ENCODE assay signal across 29 cellular contexts in genomic region chr3:62093025-62093424, GRCh38.
"Had no signal": no experiment of that assay in that cellular context is flagged by ENCODE, and none has a peak within 500 bp of the region (broad histone marks: within the 10 kb centered on the region; RNA-seq: fewer than 3 reads in every experiment).

No MANE protein-coding gene starts in this region.

- H3K36me3 Mint-ChIP-seq: natural killer cell treated with Interleukin-12 subunit alpha and Interleukin-12 subunit beta and Interleukin-15 and Interleukin-18, amount 100 ng/mL, for 72 hours; neural progenitor cell; stimulated activated effector memory CD8-positive, alpha-beta T cell treated with anti-CD3 and anti-CD28 coated beads, Interleukin-12 subunit alpha, Interleukin-12 subunit beta, amount 100 ng/mL, for 72 hours; stimulated activated naive B cell treated with anti-CD40 and anti-IgM and Interleukin-4, amounts not matched to agents 10 μg/mL and 1 μg/mL and 100 μg/mL, for 72 hours had no signal

- H3K4me1 Mint-ChIP-seq: neural progenitor cell; stimulated activated effector memory CD8-positive, alpha-beta T cell treated with anti-CD3 and anti-CD28 coated beads, Interleukin-12 subunit alpha, Interleukin-12 subunit beta, amount 100 ng/mL, for 72 hours; stimulated activated naive B cell treated with anti-CD40 and anti-IgM and Interleukin-4, amounts not matched to agents 10 μg/mL and 1 μg/mL and 100 μg/mL, for 72 hours had no signal

- H3K27ac ChIP-seq: neural progenitor cell, ovary, parathyroid adenoma, psoas muscle, right lobe of liver, sigmoid colon, stomach, thoracic aorta, thyroid gland, tibial nerve, upper lobe of left lung, vagina had no signal

- H3K27me3 ChIP-seq: neural progenitor cell, ovary, right lobe of liver, sigmoid colon, stomach, thyroid gland, tibial nerve, upper lobe of left lung, vagina had no signal

- H3K4me1 ChIP-seq: neural progenitor cell, upper lobe of left lung had no signal

- H3K4me3 ChIP-seq: neural progenitor cell, ovary, psoas muscle, right lobe of liver, sigmoid colon, stomach, thoracic aorta, thyroid gland, tibial nerve, upper lobe of left lung, vagina had no signal

- H2AFZ ChIP-seq: neural progenitor cell, parathyroid adenoma had no signal

- H3K27ac Mint-ChIP-seq: natural killer cell treated with Interleukin-12 subunit alpha and Interleukin-12 subunit beta and Interleukin-15 and Interleukin-18, amount 100 ng/mL, for 72 hours; nephron progenitor cell; neural progenitor cell; stimulated activated effector memory CD8-positive, alpha-beta T cell treated with anti-CD3 and anti-CD28 coated beads, Interleukin-12 subunit alpha, Interleukin-12 subunit beta, amount 100 ng/mL, for 72 hours; stimulated activated naive B cell treated with anti-CD40 and anti-IgM and Interleukin-4, amounts not matched to agents 10 μg/mL and 1 μg/mL and 100 μg/mL, for 72 hours; stimulated activated naive CD8-positive, alpha-beta T cell treated with anti-CD3 and anti-CD28 coated beads, Interleukin-15, Interleukin-2, amounts not matched to agents 100 ng/mL and 50 ng/mL, for 24 hours had no signal

- H3K27me3 Mint-ChIP-seq: natural killer cell treated with Interleukin-12 subunit alpha and Interleukin-12 subunit beta and Interleukin-15 and Interleukin-18, amount 100 ng/mL, for 72 hours; progenitor cell of endocrine pancreas; stimulated activated naive B cell treated with anti-CD40 and anti-IgM and Interleukin-4, amounts not matched to agents 10 μg/mL and 1 μg/mL and 100 μg/mL, for 72 hours; stimulated activated naive CD8-positive, alpha-beta T cell treated with anti-CD3 and anti-CD28 coated beads, Interleukin-15, Interleukin-2, amounts not matched to agents 100 ng/mL and 50 ng/mL, for 24 hours had no signal

- H3K9me3 Mint-ChIP-seq: nephron progenitor cell; neural progenitor cell; stimulated activated effector memory CD8-positive, alpha-beta T cell treated with anti-CD3 and anti-CD28 coated beads, Interleukin-12 subunit alpha, Interleukin-12 subunit beta, amount 100 ng/mL, for 72 hours; stimulated activated naive CD8-positive, alpha-beta T cell treated with anti-CD3 and anti-CD28 coated beads, Interleukin-15, Interleukin-2, amounts not matched to agents 100 ng/mL and 50 ng/mL, for 24 hours had no signal

- DNase-seq: nephron progenitor cell; occipital lobe; ovary; posterior cingulate gyrus; psoas muscle; right cardiac atrium; right lobe of liver; sigmoid colon; stimulated activated CD4-positive, alpha-beta T cell treated with anti-CD3 and anti-CD28 coated beads, Interleukin-15, amount 100 ng/mL, for 24 hours; stimulated activated CD4-positive, alpha-beta T cell treated with anti-CD3 and anti-CD28 coated beads, Interleukin-2, amount 100 ng/mL, for 24 hours; stimulated activated CD4-positive, alpha-beta T cell treated with anti-CD3 and anti-CD28 coated beads, Interleukin-2, amount 100 ng/mL, for 48 hours; stimulated activated CD4-positive, alpha-beta T cell treated with anti-CD3 and anti-CD28 coated beads, Interleukin-4, amount 100 ng/mL, for 24 hours; stimulated activated naive B cell treated with anti-CD40 and anti-IgM and Interleukin-4, amounts not matched to agents 10 μg/mL and 1 μg/mL and 100 μg/mL, for 72 hours; stimulated activated naive CD4-positive, alpha-beta T cell treated with Interleukin-2 at 50 U/mL for 16 hours; stomach; thyroid gland; trophoblast cell; upper lobe of left lung had no signal

- H3K4me2 ChIP-seq: neural progenitor cell had no signal

- H3K36me3 ChIP-seq: neural progenitor cell, ovary, right lobe of liver, sigmoid colon, stomach, thoracic aorta, thyroid gland, tibial nerve, upper lobe of left lung, vagina had no signal

- ATAC-seq: natural killer cell treated with Interleukin-12 subunit alpha and Interleukin-12 subunit beta and Interleukin-15 and Interleukin-18, amount 100 ng/mL, for 72 hours; psoas muscle; right cardiac atrium; right lobe of liver; stimulated activated effector memory CD8-positive, alpha-beta T cell treated with anti-CD3 and anti-CD28 coated beads, Interleukin-12 subunit alpha, Interleukin-12 subunit beta, amount 100 ng/mL, for 72 hours; stimulated activated naive B cell treated with anti-CD40 and anti-IgM and Interleukin-4, amounts not matched to agents 10 μg/mL and 1 μg/mL and 100 μg/mL, for 72 hours had no signal

- FAIRE-seq: small intestine, urothelium cell line had no signal

- H3K4me3 Mint-ChIP-seq: natural killer cell treated with Interleukin-12 subunit alpha and Interleukin-12 subunit beta and Interleukin-15 and Interleukin-18, amount 100 ng/mL, for 72 hours; nephron progenitor cell; neural progenitor cell; stimulated activated effector memory CD8-positive, alpha-beta T cell treated with anti-CD3 and anti-CD28 coated beads, Interleukin-12 subunit alpha, Interleukin-12 subunit beta, amount 100 ng/mL, for 72 hours; stimulated activated naive B cell treated with anti-CD40 and anti-IgM and Interleukin-4, amounts not matched to agents 10 μg/mL and 1 μg/mL and 100 μg/mL, for 72 hours; stimulated activated naive CD8-positive, alpha-beta T cell treated with anti-CD3 and anti-CD28 coated beads, Interleukin-15, Interleukin-2, amounts not matched to agents 100 ng/mL and 50 ng/mL, for 24 hours had no signal

- H3K9ac ChIP-seq: neural progenitor cell, parathyroid adenoma had no signal

- H3K9me3 ChIP-seq: ovary, psoas muscle, right lobe of liver, sigmoid colon, stomach, thoracic aorta, thyroid gland, tibial nerve, upper lobe of left lung, vagina had no signal
